10 cellular contexts compared by ENCODE assay signal in the genomic region with DNA sequence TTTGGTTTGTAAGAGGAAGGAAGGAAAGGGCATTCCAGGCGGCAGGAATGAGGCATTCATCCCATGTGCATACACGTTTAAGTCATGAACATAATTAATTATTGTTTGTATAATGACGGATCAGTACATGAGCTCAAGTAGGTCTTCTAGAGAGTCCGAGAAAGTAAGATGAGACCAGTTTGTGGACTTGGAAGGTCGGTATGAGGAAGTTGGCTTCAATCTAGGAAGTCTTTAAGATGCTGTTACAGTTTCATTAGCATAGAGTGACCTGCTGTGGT. TPM values are rescaled to one million over a fixed set of nuclear protein-coding genes. Genes with fewer than 3 reads are reported as not detected.
A peak's percentile ranks its signal among the peaks of the same experiment; 100 is the strongest.
DNase-seq lines count a peak whose midpoint lies in the region; ATAC-seq and TF ChIP-seq lines count a peak whose summit lies in the region.
"Had no signal": no experiment of that assay in that cellular context is flagged by ENCODE, and none has a peak within 500 bp of the region (broad histone marks: within the 10 kb centered on the region; RNA-seq: fewer than 3 reads in every experiment).

No MANE protein-coding gene starts in this region.

- H3K4me3 ChIP-seq in SU-DHL-6 (ENCODE audit: insufficient read depth, low read length, poor library complexity, severe bottlenecking) (no peak overlapping the region), fibroblast of the aortic adventitia (ENCODE audit: low read depth, low read length) (peak overlapping the region; percentile 23)
- H3K4me3 ChIP-seq: body of pancreas had no signal

- ATAC-seq in stimulated activated naive CD8-positive, alpha-beta T cell treated with anti-CD3 and anti-CD28 coated beads, Interleukin-15, Interleukin-2, amounts not matched to agents 100 U/mL and 50 U/mL, for 24 hours: no peak
- no peak for ATAC-seq in GM19397 (IDR thresholded peaks at IDR 0.05; ENCODE audit: unreplicated experiment)
- ATAC-seq in GM19324 (IDR thresholded peaks at IDR 0.05; ENCODE audit: low FRiP score, unreplicated experiment): no peak
- ATAC-seq: body of pancreas had no signal

- no peak for TF ChIP-seq CTCF in SU-DHL-6 (IDR thresholded peaks at IDR 0.05; ENCODE audit: insufficient read depth, low read length, poor library complexity, severe bottlenecking)
- no peak for TF ChIP-seq CTCF in fibroblast of the aortic adventitia (IDR thresholded peaks at IDR 0.05; ENCODE audit: insufficient read depth, low read length)

- H3K27ac Mint-ChIP-seq in stimulated activated naive CD8-positive, alpha-beta T cell treated with anti-CD3 and anti-CD28 coated beads, Interleukin-15, Interleukin-2, amounts not matched to agents 100 ng/mL and 50 ng/mL, for 24 hours: peak overlapping the region; percentile 5

- peaks cover 39% of the 10 kb centered on the region for H3K36me3 Mint-ChIP-seq in stimulated activated naive CD8-positive, alpha-beta T cell treated with anti-CD3 and anti-CD28 coated beads, Interleukin-15, Interleukin-2, amounts not matched to agents 100 ng/mL and 50 ng/mL, for 24 hours (ENCODE audit: low read depth)

- no peaks in the 10 kb centered on the region for H3K27me3 ChIP-seq in SU-DHL-6 (ENCODE audit: low read length)
- H3K27me3 ChIP-seq: body of pancreas had no signal

- H3K4me3 Mint-ChIP-seq in stimulated activated naive CD8-positive, alpha-beta T cell treated with anti-CD3 and anti-CD28 coated beads, Interleukin-15, Interleukin-2, amounts not matched to agents 100 ng/mL and 50 ng/mL, for 24 hours: peak overlapping the region; percentile 92

- DNase-seq in stimulated activated naive CD8-positive, alpha-beta T cell treated with anti-CD3 and anti-CD28 coated beads, Interleukin-15, Interleukin-2, amounts not matched to agents 100 U/mL and 50 U/mL, for 24 hours: no peak
- peak; percentile 6 for DNase-seq in fibroblast of the aortic adventitia (ENCODE audit: low read depth)
- no peak for DNase-seq in NCI-H2107 treated with DMSO at 0.1 percent for 48 hours (lab: John Stamatoyannopoulos, UW; ENCODE audit: unreplicated experiment)
- DNase-seq in NCI-H2196 (lab: John Stamatoyannopoulos, UW; ENCODE audit: unreplicated experiment): no peak
- DNase-seq: body of pancreas, kidney had no signal

- H3K9me3 Mint-ChIP-seq in stimulated activated naive CD8-positive, alpha-beta T cell treated with anti-CD3 and anti-CD28 coated beads, Interleukin-15, Interleukin-2, amounts not matched to agents 100 ng/mL and 50 ng/mL, for 24 hours: no peaks in the 10 kb centered on the region

- no peaks in the 10 kb centered on the region for H3K9me3 ChIP-seq in SU-DHL-6 (ENCODE audit: insufficient read depth, low read length)
- H3K9me3 ChIP-seq: body of pancreas had no signal

- H4K20me1 ChIP-seq in SU-DHL-6 (ENCODE audit: low read depth, low read length): peaks cover 8% of the 10 kb centered on the region; the same call in 1 of the 2 replicates

- H3K79me2 ChIP-seq in SU-DHL-6 (ENCODE audit: insufficient read depth, low read length): peaks cover 93% of the 10 kb centered on the region

- peak overlapping the region; percentile 76 for H3K4me2 ChIP-seq in SU-DHL-6 (ENCODE audit: low read depth, low read length, poor library complexity, severe bottlenecking)

- peaks cover 18% of the 10 kb centered on the region for H3F3A ChIP-seq in SU-DHL-6 (ENCODE audit: insufficient read depth)

- no peak overlapping the region for H3K9ac ChIP-seq in SU-DHL-6 (ENCODE audit: low read length)

- H2AFZ ChIP-seq in SU-DHL-6 (ENCODE audit: low read depth, low read length, severe bottlenecking): no peak overlapping the region

- no peaks in the 10 kb centered on the region for H3K36me3 ChIP-seq in SU-DHL-6 (ENCODE audit: low read length)

- H3K27me3 Mint-ChIP-seq in stimulated activated naive CD8-positive, alpha-beta T cell treated with anti-CD3 and anti-CD28 coated beads, Interleukin-15, Interleukin-2, amounts not matched to agents 100 ng/mL and 50 ng/mL, for 24 hours: no peaks in the 10 kb centered on the region

- peaks cover 45% of the 10 kb centered on the region for H3K4me1 Mint-ChIP-seq in stimulated activated naive CD8-positive, alpha-beta T cell treated with anti-CD3 and anti-CD28 coated beads, Interleukin-15, Interleukin-2, amounts not matched to agents 100 ng/mL and 50 ng/mL, for 24 hours (ENCODE audit: low read depth)

- H3K9me2 ChIP-seq in SU-DHL-6 (replicated peaks; ENCODE audit: insufficient read depth, low read length): no peaks in the 10 kb centered on the region

- H3K27ac ChIP-seq in SU-DHL-6 (ENCODE audit: low read depth, low read length): no peak overlapping the region
- H3K27ac ChIP-seq: body of pancreas had no signal

RNA-seq across cellular contexts. Expression of gene GTF3C4, which starts 2.1 kb away (rescaled TPM):
- 16.4 and 19.8 TPM in 2 replicates for total RNA-seq in fibroblast of the aortic adventitia (ENCODE audit: low replicate concordance)

RNA-seq across cellular contexts. Expression of gene DDX31, which starts 2.6 kb away (rescaled TPM):
- total RNA-seq in fibroblast of the aortic adventitia (ENCODE audit: low replicate concordance): 4.5 and 13.5 TPM in 2 replicates
